8 cellular contexts compared by ENCODE assay signal in the genomic region with DNA sequence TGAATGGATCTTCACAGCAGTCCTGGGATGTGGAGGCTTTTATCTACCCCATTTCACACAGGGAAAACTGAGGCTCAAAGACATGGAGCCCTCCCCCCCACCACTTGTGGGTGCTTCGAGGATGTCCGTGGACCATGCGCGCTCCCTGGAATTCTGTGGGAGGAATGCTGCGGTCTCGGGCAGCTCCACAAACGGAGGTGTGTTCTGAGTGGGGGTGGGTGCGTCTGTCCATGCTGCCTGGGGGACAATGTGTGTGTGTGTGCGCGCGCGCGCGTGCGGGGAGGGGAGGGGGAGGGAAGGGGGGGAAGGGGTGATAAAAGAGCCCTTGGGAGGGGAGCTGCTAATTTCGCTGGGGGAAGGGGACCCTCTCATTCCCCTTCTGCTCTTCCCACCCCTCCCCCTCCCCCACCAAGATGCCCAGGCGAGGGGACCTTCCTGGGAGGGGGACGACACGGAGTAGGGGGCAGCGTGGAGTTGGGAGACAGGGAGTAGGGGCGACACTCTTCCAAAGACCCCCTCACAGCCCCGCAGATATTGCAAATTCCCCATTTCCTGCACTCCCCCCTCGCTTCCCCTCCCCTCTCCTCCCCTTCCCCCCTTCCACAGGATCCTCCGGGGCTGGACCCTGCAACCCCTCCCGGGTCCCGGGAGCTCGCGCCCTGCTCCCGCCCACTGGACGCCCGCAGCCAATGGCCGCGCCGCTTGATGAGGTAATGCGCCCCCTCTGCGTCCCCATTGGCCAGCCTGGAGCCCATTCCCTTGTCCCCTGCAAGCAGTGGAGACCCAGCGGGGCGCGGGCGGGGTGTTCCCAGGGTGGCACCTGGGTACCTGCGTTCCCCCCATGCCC. TPM values are rescaled to one million over a fixed set of nuclear protein-coding genes. Genes with fewer than 3 reads are reported as not detected.
DNase-seq lines count a peak whose midpoint lies in the region; ATAC-seq, FAIRE-seq and TF ChIP-seq lines count a peak whose summit lies in the region.

No MANE protein-coding gene starts in this region.

- no peak for TF ChIP-seq CTCF in BJ (IDR thresholded peaks at IDR 0.05; ENCODE audit: insufficient read depth, low read depth, low read length)

- ATAC-seq in HG02870 (IDR thresholded peaks at IDR 0.05; ENCODE audit: unreplicated experiment) (no peak), HG03442 (IDR thresholded peaks at IDR 0.05; ENCODE audit: unreplicated experiment) (no peak)

- H3K4me3 ChIP-seq in BJ (ENCODE audit: low read depth, low read length) = peak overlapping the region; percentile 40

- CTCF ChIA-PET in BJ (lab: Yijun Ruan, JAX) = interaction anchor here (0.7 kb wide), 1 partner anchor 67 kb away, joined by 4 read pairs; no protein-coding TSS in a partner anchor

- no peak for TF ChIP-seq POLR2A in erythroblast (IDR thresholded peaks at IDR 0.05; ENCODE audit: low read length)

- no peaks in the 10 kb centered on the region for H3K36me3 ChIP-seq in BJ (ENCODE audit: control insufficient read depth, insufficient read depth, low read length)

- peak; percentile 2 for DNase-seq in BJ (ENCODE audit: low read depth)
- peak; percentile 95 for DNase-seq in HTR-8/SVneo (ENCODE audit: insufficient read length, low spot score)
- DNase-seq in amniotic epithelial cell (ENCODE audit: low read depth) = peak; percentile 95
- DNase-seq in kidney tubule cell (ENCODE audit: low spot score) = peak; percentile 31
- no peak for DNase-seq in erythroblast (lab: John Stamatoyannopoulos, UW)
- DNase-seq in DMS53 (lab: John Stamatoyannopoulos, UW) = no peak

- FAIRE-seq in HTR-8/SVneo (lab: Jason Lieb, UNC) = no peak

- POLR2A ChIA-PET in BJ (lab: Charles Lee) = interaction anchor here (0.7 kb wide), 1 partner anchor 392 kb away, joined by 16 read pairs; no protein-coding TSS in a partner anchor

- no peaks in the 10 kb centered on the region for H3K27me3 ChIP-seq in BJ (ENCODE audit: control insufficient read depth, insufficient read depth, low read length)

RNA-seq across cellular contexts. Expression of a gene that starts 18.9 kb away (rescaled TPM):
- polyA plus RNA-seq in BJ (2011; rRNA removed) = not detected in 2 replicates
- not detected in 2 replicates for polyA minus RNA-seq in BJ (2011; rRNA and poly(A)+ RNA removed)

Comparison
In these comparisons a context has a peak if more than half of its experiments do, and no peak if none do; other contexts are left out.
1. DNase-seq: peak in BJ (single experiment), HTR-8/SVneo (single experiment), amniotic epithelial cell (single experiment) and kidney tubule cell (single experiment); none in erythroblast (0 of 2) and DMS53 (single experiment).